Comparison of ENCODE assay signal across 8 cellular contexts in the genomic region with DNA sequence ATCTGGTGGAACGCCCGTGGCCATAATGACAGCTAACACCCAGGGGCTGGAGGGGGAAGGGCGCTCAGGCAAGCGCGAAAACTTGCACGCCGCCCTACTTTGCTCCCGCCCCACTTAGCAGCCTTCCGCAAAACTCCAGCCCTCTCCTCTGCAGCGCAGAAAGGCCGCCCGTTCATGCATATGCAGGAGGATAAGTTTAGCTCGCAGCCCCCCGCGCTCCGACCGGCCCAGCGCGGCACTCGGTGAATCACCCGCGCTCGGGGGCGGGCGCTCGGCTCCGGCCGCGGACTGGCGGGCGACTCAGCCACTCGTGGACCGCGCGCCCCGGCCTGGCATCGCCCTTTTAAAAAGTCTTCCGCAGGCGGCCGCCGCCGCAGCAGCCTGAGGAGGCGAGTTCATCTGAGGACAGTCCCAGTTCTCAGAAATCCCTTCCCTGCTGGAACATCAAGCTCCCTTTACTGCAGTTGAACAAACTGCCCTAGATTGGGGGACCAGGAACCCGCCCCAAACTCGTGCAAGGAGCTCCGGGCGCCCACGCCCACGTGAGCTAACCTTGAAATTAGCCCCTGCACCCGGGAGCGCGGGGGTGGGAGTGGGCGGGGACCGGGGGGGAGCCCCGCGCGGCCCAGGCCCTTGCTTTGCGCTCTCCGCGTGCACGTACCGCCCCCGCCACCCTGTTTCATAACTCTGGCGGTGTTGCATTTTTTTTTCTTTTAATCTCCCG. TPM values are rescaled to one million over a fixed set of nuclear protein-coding genes. Genes with fewer than 3 reads are reported as not detected.
DNase-seq lines count a peak whose midpoint lies in the region; ATAC-seq and TF ChIP-seq lines count a peak whose summit lies in the region.

No MANE protein-coding gene starts in this region.

- TF ChIP-seq CTCF in AG10803 (conservative IDR thresholded peaks at IDR 0.05; ENCODE audit: low read length) (no peak), chondrocyte (IDR thresholded peaks at IDR 0.05) (no peak)

- H3K9me3 Mint-ChIP-seq in chondrocyte (ENCODE audit: low read depth) = no peaks in the 10 kb centered on the region

- DNase-seq in AG10803 (ENCODE audit: low read depth) (peak; percentile 98), NCI-H460 (ENCODE audit: extremely low read depth, low read depth) (peak; percentile 89), chondrocyte (ENCODE audit: low spot score) (peak; percentile 99), kidney tubule cell (ENCODE audit: low spot score) (peak; percentile 98)
- peak; percentile 74 for DNase-seq in activated CD4-positive, alpha-beta T cell treated with anti-CD3 and anti-CD28 coated beads for 1 hour
- DNase-seq in stimulated activated CD4-positive, alpha-beta T cell treated with anti-CD3 and anti-CD28 coated beads, Interleukin-15, amount 100 ng/mL, for 48 hours (ENCODE audit: low read depth in 2 of 2) = peak; percentile 74 to 75

- no peaks in the 10 kb centered on the region for H3K36me3 Mint-ChIP-seq in chondrocyte (ENCODE audit: low read depth)

- H3K4me3 ChIP-seq in AG10803 (ENCODE audit: low read length) = peak overlapping the region; percentile 70

- H3K27me3 Mint-ChIP-seq in chondrocyte (ENCODE audit: low read depth) = no peaks in the 10 kb centered on the region

- H3K4me3 Mint-ChIP-seq in chondrocyte (ENCODE audit: unreplicated experiment) = peak overlapping the region; percentile 93

- ATAC-seq in GM19035 (IDR thresholded peaks at IDR 0.05; ENCODE audit: unreplicated experiment) (peak; percentile 52), HG03354 (IDR thresholded peaks at IDR 0.05; ENCODE audit: poor library complexity, severe bottlenecking, unreplicated experiment) (peak; percentile 64)

- H3K27ac Mint-ChIP-seq in chondrocyte (ENCODE audit: unreplicated experiment) = peak overlapping the region; percentile 100

- peaks cover 57% of the 10 kb centered on the region for H3K4me1 Mint-ChIP-seq in chondrocyte (ENCODE audit: low read depth)

RNA-seq across cellular contexts. Expression of a gene that starts 4.5 kb away (rescaled TPM):
- 7.1 and 7.4 TPM in 2 replicates for total RNA-seq in NCI-H460 (2014; rRNA removed; shearing (Covaris generic))
- 0.88 and 3.4 TPM in 2 replicates for polyA plus RNA-seq in NCI-H460 (2014; cell fraction: nucleus; rRNA removed)
- total RNA-seq in chondrocyte = 29.8 to 32.7 TPM (median 31.0 TPM) in 3 replicates

Comparison
In these comparisons a context has a peak if more than half of its experiments do, and no peak if none do; other contexts are left out.
1. Peak in every context shown above with its lines: DNase-seq, ATAC-seq and H3K4me3 ChIP-seq.